Comparison of ENCODE assay signal across 1 cellular context in genomic region chr16:51404386-51404785, GRCh38.
TF ChIP-seq lines count a peak whose summit lies in the region.

No MANE protein-coding gene starts in this region.

TF ChIP-seq in A549, 52 proteins besides CTCF, POLR2A, EP300 and RAD21 (continued from another document):
- TF ChIP-seq CHD4 (IDR thresholded peaks at IDR 0.05; ENCODE audit: borderline replicate concordance), result no peak
- TF ChIP-seq SREBF2 (IDR thresholded peaks at IDR 0.05), result no peak
